8 cellular contexts compared by ENCODE assay signal in genomic region chr11:57514538-57515331, GRCh38. TPM values are rescaled to one million over a fixed set of nuclear protein-coding genes. Genes with fewer than 3 reads are reported as not detected.
DNase-seq lines count a peak whose midpoint lies in the region; ATAC-seq and TF ChIP-seq lines count a peak whose summit lies in the region.

No MANE protein-coding gene starts in this region.

- no peak for TF ChIP-seq POLR2A in lower leg skin (IDR thresholded peaks at IDR 0.05)

- DNase-seq in KBM-7 (peak; percentile 62), UCSD-AML1 (lab: John Stamatoyannopoulos, UW; ENCODE audit: unreplicated experiment) (peak; percentile 56), choroid plexus epithelial cell (ENCODE audit: low read depth) (no peak), lower leg skin (ENCODE audit: low spot score in 2 of 2) (peak in 1 of 2 donors; percentile 92)
- peak; percentile 31 for DNase-seq in stimulated activated CD8-positive, alpha-beta memory T cell treated with anti-CD3 and anti-CD28 coated beads, Interleukin-12 subunit alpha, Interleukin-12 subunit beta, amount 100 ng/mL, for 4 hours (ENCODE audit: low read depth)

- peaks cover 6% of the 10 kb centered on the region; the same call in 1 of the 2 replicates for H3F3A ChIP-seq in DOHH2 (ENCODE audit: control insufficient read depth, insufficient read depth)

- no peaks in the 10 kb centered on the region for H3K9me3 ChIP-seq in DOHH2 (ENCODE audit: control insufficient read depth, insufficient read depth, low read length)

- peak overlapping the region; percentile 73 for H3K4me2 ChIP-seq in DOHH2 (ENCODE audit: low read length)

- peak overlapping the region; percentile 79 for H3K4me3 ChIP-seq in DOHH2 (ENCODE audit: low read length)
- peak overlapping the region; percentile 77 for H3K4me3 ChIP-seq in choroid plexus epithelial cell (ENCODE audit: low read depth, low read length)
- H3K4me3 ChIP-seq in lower leg skin (ENCODE audit: low read depth, poor library complexity, severe bottlenecking): peak overlapping the region; percentile 79

- H3K27me3 ChIP-seq in DOHH2 (ENCODE audit: control insufficient read depth, low read length): no peaks in the 10 kb centered on the region

- H4K20me1 ChIP-seq in DOHH2 (ENCODE audit: control insufficient read depth, insufficient read depth, low read depth, low read length): no peaks in the 10 kb centered on the region

- ATAC-seq in GM21447 (IDR thresholded peaks at IDR 0.05; ENCODE audit: unreplicated experiment): peak; percentile 46
- no peak for ATAC-seq in HG02981 (IDR thresholded peaks at IDR 0.05; ENCODE audit: unreplicated experiment)

- intact Hi-C loops in lower leg skin (cut with DNase I; ENCODE audit: low total_unique reads): no loop called here

- H3K36me3 ChIP-seq in DOHH2 (ENCODE audit: control insufficient read depth, low read length): peaks cover 14% of the 10 kb centered on the region

- WGBS in lower leg skin, 2 donors: 0% methylated on average over 43 to 57 of the region's 57 CpGs

- H3K9me2 ChIP-seq in DOHH2 (replicated peaks; ENCODE audit: control insufficient read depth, low read length): no peaks in the 10 kb centered on the region

- peaks cover 45% of the 10 kb centered on the region for H3K4me1 ChIP-seq in DOHH2 (ENCODE audit: control insufficient read depth, low read length)

- H3K27ac ChIP-seq in DOHH2 (ENCODE audit: low read depth, low read length): peak overlapping the region; percentile 68

- in situ Hi-C loops in KBM-7 (cut with MboI; ENCODE audit: low pct_unique_long_range_greater_than_20kb, low sequenced_read_pairs): no loop called here

- peaks cover 40% of the 10 kb centered on the region for H3K79me2 ChIP-seq in DOHH2 (ENCODE audit: control insufficient read depth, low read length)

- no peak for TF ChIP-seq CTCF in DOHH2 (IDR thresholded peaks at IDR 0.05; ENCODE audit: low read depth, low read length, poor library complexity, severe bottlenecking)
- TF ChIP-seq CTCF in choroid plexus epithelial cell (conservative IDR thresholded peaks at IDR 0.05; ENCODE audit: low read depth, low read length): no peak
- no peak for TF ChIP-seq CTCF in lower leg skin (IDR thresholded peaks at IDR 0.05)

RNA-seq across cellular contexts. Expression of gene SLC43A1, which starts 0.8 kb away (rescaled TPM):
- total RNA-seq in lower leg skin: 10 to 100 TPM; 15.9 to 20.2 (median 18.3) TPM

RNA-seq across cellular contexts. Expression of gene TIMM10, which starts 15.8 kb away (rescaled TPM):
- 10 to 100 TPM; 24.3 to 53.2 (median 29.4) TPM for total RNA-seq in lower leg skin

RNA-seq across cellular contexts. Expression of gene SMTNL1, which starts 22.7 kb away (rescaled TPM):
- not detected for total RNA-seq in lower leg skin

RNA-seq across cellular contexts. Expression of gene UBE2L6, which starts 52.7 kb away (rescaled TPM):
- 10 to 100 TPM; 14.5 to 31.0 (median 19.9) TPM for total RNA-seq in lower leg skin

RNA-seq across cellular contexts. Expression of gene RTN4RL2, which starts 54.4 kb away (rescaled TPM):
- total RNA-seq in lower leg skin: 1 to 10 TPM in 3 of 4 donors, under 1 TPM in 1; 0.55 to 3.6 (median 2.3) TPM
